11 cellular contexts compared by ENCODE assay signal in genomic region chr16:22196559-22197168, GRCh38. TPM values are rescaled to one million over a fixed set of nuclear protein-coding genes. Genes with fewer than 3 reads are reported as not detected.
DNase-seq lines count a peak whose midpoint lies in the region; ATAC-seq and TF ChIP-seq lines count a peak whose summit lies in the region.
"Not testable (repeated sequence)": the region's sequence is repeated elsewhere in the genome, so short reads cannot be mapped to it uniquely, and the experiment has no call there.
"Had no signal": no experiment of that assay in that cellular context is flagged by ENCODE, and none has a peak within 500 bp of the region (broad histone marks: within the 10 kb centered on the region; RNA-seq: fewer than 3 reads in every experiment).

No MANE protein-coding gene starts in this region.

- H3K27ac Mint-ChIP-seq in CD8-positive, alpha-beta T cell; activated T-cell treated with anti-CD3 and anti-CD28 coated beads, Interleukin-2, amount 50 U/mL, for 24 hours: not testable (repeated sequence)

- TF ChIP-seq CTCF in CD8-positive, alpha-beta T cell (IDR thresholded peaks at IDR 0.05); Panc1 (IDR thresholded peaks at IDR 0.05); colonic mucosa (IDR thresholded peaks at IDR 0.05); neural cell (IDR thresholded peaks at IDR 0.05; ENCODE audit: poor library complexity, severe bottlenecking); thoracic aorta (IDR thresholded peaks at IDR 0.05): not testable (repeated sequence)

- POLR2A ChIA-PET in CD8-positive, alpha-beta T cell (lab: Charles Lee): interaction anchor here (1.0 to 2.4 kb wide), 2 partner anchors 9 to 101 kb away, joined by 3 to 19 read pairs; partner anchors contain the start of gene POLR3E
- POLR2A ChIA-PET in Panc1 (lab: Charles Lee): interaction anchor here (0.7 kb wide), 1 partner anchor 99 kb away, joined by 10 read pairs; no protein-coding TSS in a partner anchor

- not testable (repeated sequence) for H3K9ac ChIP-seq in HUES6 (ENCODE audit: low read length); iPS-20b (ENCODE audit: low read depth, low read length); neural cell (ENCODE audit: low read length)
- peak overlapping the region in 1 of 2 donors; percentile 61 for H3K9ac ChIP-seq in colonic mucosa (ENCODE audit: low read depth in 2 of 2, low read length in 2 of 2)

- not testable (repeated sequence) for TF ChIP-seq EP300 in neural cell (conservative IDR thresholded peaks at IDR 0.05; ENCODE audit: poor library complexity, severe bottlenecking)

- CTCF ChIA-PET in CD8-positive, alpha-beta T cell (lab: Charles Lee): interaction anchor here (0.6 to 5.8 kb wide), 4 partner anchors 29 to 102 kb away, joined by 3 to 70 read pairs (median 4); partner anchors contain the start of gene POLR3E
- CTCF ChIA-PET in Panc1 (lab: Charles Lee): interaction anchor here (0.7 kb wide), 2 partner anchors 9 to 206 kb away, joined by 8 to 9 read pairs; no protein-coding TSS in a partner anchor

- not testable (repeated sequence) for H3K9me3 ChIP-seq in CD8-positive, alpha-beta T cell (ENCODE audit: low read length); HUES6 (ENCODE audit: control insufficient read depth, insufficient read depth, low read depth, low read length); Panc1 (ENCODE audit: control insufficient read depth, insufficient read depth, low read depth, low read length); colonic mucosa; iPS-20b (ENCODE audit: insufficient read depth, low read depth, low read length); neural cell (ENCODE audit: low read length); thoracic aorta

- H3K27me3 ChIP-seq in CD8-positive, alpha-beta T cell (ENCODE audit: insufficient read depth, low read length); HUES6 (ENCODE audit: control insufficient read depth, insufficient read depth, low read length); Panc1 (ENCODE audit: control insufficient read depth, insufficient read depth, low read length); colonic mucosa; iPS-20b (ENCODE audit: insufficient read depth, low read length); neural cell (ENCODE audit: insufficient read depth, low read depth, low read length); thoracic aorta (replicated peaks; ENCODE audit: insufficient read depth): not testable (repeated sequence)

- H3K9me2 ChIP-seq in neural cell (ENCODE audit: insufficient read depth, low read length): not testable (repeated sequence)

- not testable (repeated sequence) for H2AFZ ChIP-seq in neural cell (ENCODE audit: low read depth, low read length)

- not testable (repeated sequence) for TF ChIP-seq RAD21 in neural cell (conservative IDR thresholded peaks at IDR 0.05)

- H3K9me3 Mint-ChIP-seq in CD8-positive, alpha-beta T cell; activated T-cell treated with anti-CD3 and anti-CD28 coated beads, Interleukin-2, amount 50 U/mL, for 24 hours: not testable (repeated sequence)

- H3K4me1 ChIP-seq in CD8-positive, alpha-beta T cell (ENCODE audit: insufficient read depth, low read length): peaks cover 40% of the 10 kb centered on the region
- H3K4me1 ChIP-seq in HUES6 (ENCODE audit: control insufficient read depth, insufficient read depth, low read length): peaks cover 23% of the 10 kb centered on the region
- H3K4me1 ChIP-seq in Panc1 (ENCODE audit: control insufficient read depth, insufficient read depth, low read length): peaks cover 24% of the 10 kb centered on the region
- not testable (repeated sequence) for H3K4me1 ChIP-seq in colonic mucosa; iPS-20b (ENCODE audit: insufficient read depth, low read length)
- peaks cover 23 to 45% of the 10 kb centered on the region in 2 donors for H3K4me1 ChIP-seq in thoracic aorta (ENCODE audit: control insufficient read depth in 1 of 2, low read depth in 2 of 2)

- H3K4me3 ChIP-seq in CD8-positive, alpha-beta T cell (ENCODE audit: low read depth, low read length): not testable (repeated sequence)
- H3K4me3 ChIP-seq in HUES6 (ENCODE audit: low read depth, low read length) (peak overlapping the region; percentile 81), Panc1 (ENCODE audit: low read depth in 2 of 2, low read length in 2 of 2) (peak overlapping the region; percentile 87 to 90), colonic mucosa (peak overlapping the region; percentile 33), iPS-20b (ENCODE audit: low read length) (peak overlapping the region; percentile 94), neural cell (ENCODE audit: low read length) (peak overlapping the region; percentile 78), thoracic aorta (peak overlapping the region; percentile 76)

- not testable (repeated sequence) for H3K27ac ChIP-seq in CD8-positive, alpha-beta T cell (ENCODE audit: low read depth, low read length); HUES6 (ENCODE audit: low read depth, low read length); colonic mucosa; iPS-20b (ENCODE audit: low read length); neural cell (ENCODE audit: low read length)
- peak overlapping the region; percentile 85 for H3K27ac ChIP-seq in Panc1 (ENCODE audit: low read length)
- peak overlapping the region; percentile 36 to 97 for H3K27ac ChIP-seq in thoracic aorta

- not testable (repeated sequence) for H3K79me2 ChIP-seq in neural cell (replicated peaks; ENCODE audit: insufficient read depth, low read length)

- H4K20me1 ChIP-seq in neural cell (ENCODE audit: insufficient read depth): not testable (repeated sequence)

- in situ Hi-C loops in Panc1 (cut with HindIII; ENCODE audit: low pct_unique_long_range_greater_than_20kb, low sequenced_read_pairs): loop anchor here (25.0 kb wide), 1 partner anchor 109 kb away; the partner anchor contains the start of gene VWA3A

- peak overlapping the region; percentile 53 for H3K4me3 Mint-ChIP-seq in CD8-positive, alpha-beta T cell
- peak overlapping the region; percentile 82 for H3K4me3 Mint-ChIP-seq in activated T-cell treated with anti-CD3 and anti-CD28 coated beads, Interleukin-2, amount 50 U/mL, for 24 hours

- H3F3A ChIP-seq in neural cell (ENCODE audit: insufficient read depth, low read length, poor library complexity, severe bottlenecking): not testable (repeated sequence)

- H3K4me2 ChIP-seq in neural cell (ENCODE audit: low read length): not testable (repeated sequence)

- DNase-seq in CD8-positive, alpha-beta T cell; Panc1 (ENCODE audit: low read depth, low spot score); colonic mucosa; thoracic aorta (ENCODE audit: low spot score): not testable (repeated sequence)
- peak; percentile 41 for DNase-seq in activated T-cell treated with anti-CD3 and anti-CD28 coated beads, Interleukin-2, amount 50 U/mL, for 24 hours

- H3K4me1 Mint-ChIP-seq in CD8-positive, alpha-beta T cell (ENCODE audit: low read depth): peaks cover 46% of the 10 kb centered on the region
- peaks cover 47% of the 10 kb centered on the region for H3K4me1 Mint-ChIP-seq in activated T-cell treated with anti-CD3 and anti-CD28 coated beads, Interleukin-2, amount 50 U/mL, for 24 hours (ENCODE audit: low read depth)

- H3K27me3 Mint-ChIP-seq in CD8-positive, alpha-beta T cell (ENCODE audit: low read depth); activated T-cell treated with anti-CD3 and anti-CD28 coated beads, Interleukin-2, amount 50 U/mL, for 24 hours: not testable (repeated sequence)

- intact Hi-C loops in CD8-positive, alpha-beta T cell (cut with DNase I, micrococcal nuclease): loop anchor here (1.0 to 10.0 kb wide), 3 partner anchors 10 to 372 kb away; partner anchors contain the start of gene EEF2K (in 1 of the 2)
- intact Hi-C loops in Panc1 (cut with micrococcal nuclease; ENCODE audit: unreplicated experiment): loop anchor here (5.0 kb wide), 1 partner anchor 101 kb away; the partner anchor contains the start of gene POLR3E
- intact Hi-C loops in colonic mucosa (cut with DNase I): loop anchor here (2.0 kb wide), 1 partner anchor 100 kb away; the partner anchor contains the start of gene POLR3E

- not testable (repeated sequence) for ATAC-seq in CD8-positive, alpha-beta T cell; Panc1; thoracic aorta (ENCODE audit: insufficient number of reproducible peaks, low FRiP score, low read depth)

- not testable (repeated sequence) for BruUV-seq in Panc1 (replicated peaks; lab: Mats Ljungman, UMichigan)

- H3K36me3 ChIP-seq in CD8-positive, alpha-beta T cell (ENCODE audit: insufficient read depth, low read length); HUES6 (ENCODE audit: control insufficient read depth, insufficient read depth, low read length); Panc1 (ENCODE audit: control insufficient read depth, insufficient read depth, low read length); colonic mucosa; iPS-20b (ENCODE audit: insufficient read depth, low read depth, low read length); neural cell (ENCODE audit: insufficient read depth, low read length); thoracic aorta: not testable (repeated sequence)

- not testable (repeated sequence) for H3K36me3 Mint-ChIP-seq in CD8-positive, alpha-beta T cell; activated T-cell treated with anti-CD3 and anti-CD28 coated beads, Interleukin-2, amount 50 U/mL, for 24 hours (ENCODE audit: low read depth)

RNA-seq across cellular contexts. Expression of gene EEF2K, which starts 9.4 kb away (rescaled TPM):
- 10 to 100 TPM; 14.4 to 14.6 TPM for total RNA-seq in CD8-positive, alpha-beta T cell
- total RNA-seq in Panc1 (2021; ENCODE audit: unreplicated experiment) (15.0 TPM), colonic mucosa (10 to 100 TPM; 25.8 to 53.4 TPM), thoracic aorta (10 to 100 TPM; 35.1 to 38.2 TPM)
- 9.8 TPM for polyA plus RNA-seq in Panc1 (2012; ENCODE audit: insufficient read length)
- polyA plus RNA-seq in neural cell: 3.9 and 7.2 TPM in 2 replicates
- polyA minus RNA-seq in neural cell: 5.4 and 5.6 TPM in 2 replicates

RNA-seq across cellular contexts. Expression of gene SDR42E2, which starts 34.4 kb away (rescaled TPM):
- 1 to 10 TPM; 1.1 to 1.2 TPM for total RNA-seq in CD8-positive, alpha-beta T cell
- total RNA-seq in Panc1 (2021; ENCODE audit: unreplicated experiment) (0.05 TPM), colonic mucosa (not detected), thoracic aorta (not detected)
- polyA plus RNA-seq in Panc1 (2012; ENCODE audit: insufficient read length): not detected
- not detected in 2 replicates for polyA plus RNA-seq in neural cell
- polyA minus RNA-seq in neural cell: not detected in 2 replicates
- total RNA-seq: bronchial epithelial cell, left colon, omental fat pad had no signal
